Comparison of ENCODE assay signal across 11 cellular contexts in the genomic region with DNA sequence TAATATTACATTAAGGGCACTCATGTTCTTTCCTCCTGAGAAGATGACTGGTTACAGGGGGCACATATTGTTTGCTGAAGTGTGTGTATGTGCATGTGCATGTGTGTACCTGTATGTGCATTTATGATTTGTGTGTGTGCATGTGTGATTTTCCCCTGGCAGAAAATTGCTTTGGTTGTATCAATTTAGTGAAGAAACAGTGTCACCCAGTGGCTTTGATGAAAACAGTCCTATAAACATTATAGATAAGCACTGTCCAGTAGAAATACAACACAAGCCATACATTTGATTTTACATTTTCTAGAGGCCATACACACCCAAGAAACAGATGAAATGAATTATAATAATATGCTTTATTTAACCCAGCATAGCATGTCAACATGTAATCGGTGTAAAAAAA. TPM values are rescaled to one million over a fixed set of nuclear protein-coding genes. Genes with fewer than 3 reads are reported as not detected.
DNase-seq lines count a peak whose midpoint lies in the region; ATAC-seq, FAIRE-seq and TF ChIP-seq lines count a peak whose summit lies in the region.
"Had no signal": no experiment of that assay in that cellular context is flagged by ENCODE, and none has a peak within 500 bp of the region (broad histone marks: within the 10 kb centered on the region; RNA-seq: fewer than 3 reads in every experiment).

No MANE protein-coding gene starts in this region.

- H3K4me3 ChIP-seq in right cardiac atrium (ENCODE audit: low read length) (no peak overlapping the region), small intestine (ENCODE audit: low read depth in 1 of 2, low read length in 2 of 2) (no peak overlapping the region)

- no peaks in the 10 kb centered on the region for H3K36me3 ChIP-seq in small intestine (ENCODE audit: control insufficient read depth in 2 of 2, insufficient read depth in 2 of 2, low read length in 2 of 2)

- no peaks in the 10 kb centered on the region for H3K27me3 ChIP-seq in right cardiac atrium (ENCODE audit: control insufficient read depth, insufficient read depth)
- no peaks in the 10 kb centered on the region for H3K27me3 ChIP-seq in small intestine (ENCODE audit: control insufficient read depth in 2 of 2, insufficient read depth in 2 of 2, low read length in 2 of 2)

- H3K9me3 ChIP-seq in right cardiac atrium (ENCODE audit: control insufficient read depth, low read length), result no peaks in the 10 kb centered on the region
- no peaks in the 10 kb centered on the region for H3K9me3 ChIP-seq in small intestine (ENCODE audit: control insufficient read depth, low read depth)

- intact Hi-C loops in right cardiac atrium (cut with DNase I), result loop anchor here in 1 of 4 donors (10.0 kb wide), 2 partner anchors 382 to 462 kb away; no protein-coding TSS in a partner anchor

- no peak for FAIRE-seq in small intestine (lab: Jason Lieb, UNC)

- no peak overlapping the region for H3K27ac ChIP-seq in 22Rv1
- no peak overlapping the region for H3K27ac ChIP-seq in VCaP
- no peak overlapping the region for H3K27ac ChIP-seq in right cardiac atrium (ENCODE audit: low read length)
- H3K27ac ChIP-seq in small intestine (ENCODE audit: low read depth in 1 of 2, low read length in 1 of 2), result no peak overlapping the region

- WGBS in right cardiac atrium, result 94% methylated on average over 1 of the region's 1 CpG
- WGBS in small intestine, 3 donors, result 85 to 96% (median 90%) methylated on average over 1 of the region's 1 CpG

- ATAC-seq in right cardiac atrium, result peak; percentile 17 to 42
- ATAC-seq in HG02852 (IDR thresholded peaks at IDR 0.05; ENCODE audit: unreplicated experiment), result no peak

- H3K4me1 ChIP-seq in right cardiac atrium (ENCODE audit: control insufficient read depth, insufficient read depth, low read length), result no peaks in the 10 kb centered on the region
- no peaks in the 10 kb centered on the region for H3K4me1 ChIP-seq in small intestine (ENCODE audit: control insufficient read depth in 2 of 2, insufficient read depth in 1 of 2, low read depth in 1 of 2, low read length in 1 of 2)

- DNase-seq in H4 (ENCODE audit: low spot score) (peak; percentile 16), right cardiac atrium (no peak), small intestine (no peak), iPS-NIHi7 (ENCODE audit: extremely low spot score) (no peak)
- DNase-seq in effector CD8-positive, alpha-beta T cell (lab: John Stamatoyannopoulos, UW), result no peak
- DNase-seq: activated CD4-positive, CD25-positive, alpha-beta regulatory T cell treated with anti-CD3 and anti-CD28 coated beads, Interleukin-2, amount 50 U/mL, for 72 hours; effector memory CD4-positive, alpha-beta T cell; NCI-H1694 had no signal

- peak; percentile 73 for TF ChIP-seq CTCF in 22Rv1 (IDR thresholded peaks at IDR 0.05)
- TF ChIP-seq CTCF in VCaP (conservative IDR thresholded peaks at IDR 0.05), result peak; percentile 75

RNA-seq across cellular contexts. Expression of gene PDE3A, which starts 8.6 kb away (rescaled TPM):
- 7.2 and 8.9 TPM in 2 replicates for total RNA-seq in H4 (2014; rRNA removed; shearing (Covaris generic))
- 100 to 1,000 TPM in 2 of 4 donors, 10 to 100 TPM in 2; 85.8 to 156 (median 100) TPM for total RNA-seq in right cardiac atrium
- polyA plus RNA-seq in right cardiac atrium (29.9 TPM), small intestine (1 to 10 TPM; 2.4 to 8.2 (median 4.9) TPM)
